In the genomic region with DNA sequence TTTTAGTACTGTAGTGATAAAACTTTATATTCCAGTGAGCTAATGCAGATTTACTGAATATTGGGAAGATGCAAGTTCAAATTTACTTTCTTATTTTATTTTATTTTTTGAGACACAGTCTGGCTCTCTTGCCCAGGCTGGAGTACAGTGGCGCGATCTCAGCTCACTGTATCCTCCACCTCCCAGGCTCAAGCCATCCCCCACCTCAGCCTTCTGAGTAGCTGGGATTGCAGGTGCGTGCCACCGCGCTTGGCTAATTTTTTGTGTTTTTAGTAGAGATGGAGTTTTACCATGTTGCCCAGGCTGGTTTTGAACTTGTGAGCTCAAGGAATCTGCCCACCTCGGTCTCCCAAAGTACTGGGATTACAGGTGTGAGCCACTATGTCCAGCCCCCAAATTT, we compare ENCODE assay signal across 34 cellular contexts.
"Had no signal": no experiment of that assay in that cellular context is flagged by ENCODE, and none has a peak within 500 bp of the region (broad histone marks: within the 10 kb centered on the region; RNA-seq: fewer than 3 reads in every experiment).

No MANE protein-coding gene starts in this region.

- H3K27me3 ChIP-seq: adrenal gland, body of pancreas, cardiac muscle cell, colonic mucosa, foreskin keratinocyte, gastrocnemius medialis, heart left ventricle had no signal

- H3K27ac Mint-ChIP-seq: activated CD8-positive, alpha-beta memory T cell treated with anti-CD3 and anti-CD28 coated beads, Interleukin-2, amount 10 ng/mL, durations not matched to agents 7 days and 5 days; activated CD8-positive, alpha-beta T cell treated with anti-CD3 and anti-CD28 coated beads, Interleukin-2, amount 10 ng/mL, durations not matched to agents 7 days and 5 days; activated naive CD4-positive, alpha-beta T cell treated with anti-CD3 and anti-CD28 coated beads for 36 hours; activated naive CD8-positive, alpha-beta T cell treated with anti-CD3 and anti-CD28 coated beads, Interleukin-2, amount 50 U/mL, for 24 hours; activated T-helper 1 cell treated with anti-CD3 and anti-CD28 coated beads, Interleukin-12 subunit alpha, Interleukin-12 subunit beta, Interleukin-2, Interleukin-4 antibody, amounts not matched to agents 30 ng/mL and 10 ng/mL and 1 ng/mL, durations not matched to agents 14 hours and 24 hours and 36 hours; activated T-helper 2 cell treated with anti-CD3 and anti-CD28 coated beads, Interferon-gamma antibody, Interleukin-2, Interleukin-4, amounts not matched to agents 10 μg/mL and 5 μg/mL and 100 μg/mL, durations not matched to agents 14 hours and 24 hours and 36 hours had no signal

- H3K36me3 ChIP-seq: colonic mucosa had no signal

- H3K4me3 ChIP-seq: adrenal gland, body of pancreas, cardiac muscle cell, colonic mucosa, gastrocnemius medialis, heart left ventricle had no signal

- H3K4me1 ChIP-seq: colonic mucosa, foreskin keratinocyte had no signal

- DNase-seq: activated CD4-positive, alpha-beta memory T cell treated with anti-CD3 and anti-CD28 coated beads for 36 hours; activated CD4-positive, alpha-beta T cell treated with anti-CD3 and anti-CD28 coated beads for 36 hours; activated CD4-positive, alpha-beta T cell treated with anti-CD3 and anti-CD28 coated beads, Interleukin-2, amount 10 ng/mL, durations not matched to agents 24 days and 14 days; activated CD4-positive, CD25-positive, alpha-beta regulatory T cell; activated CD4-positive, CD25-positive, alpha-beta regulatory T cell treated with anti-CD3 and anti-CD28 coated beads, Interleukin-2, amount 50 U/mL, for 72 hours; activated CD8-positive, alpha-beta memory T cell treated with anti-CD3 and anti-CD28 coated beads, Interleukin-2, amount 10 ng/mL, durations not matched to agents 7 days and 5 days; activated CD8-positive, alpha-beta memory T cell treated with anti-CD3 and anti-CD28 coated beads, Interleukin-2, amount 50 U/mL, for 4 hours; activated CD8-positive, alpha-beta T cell treated with anti-CD3 and anti-CD28 coated beads, Interleukin-2, amount 10 ng/mL, durations not matched to agents 7 days and 5 days; activated effector memory CD4-positive, alpha-beta T cell treated with anti-CD3 and anti-CD28 coated beads, Interleukin-2, amount 50 U/mL, for 16 hours; activated naive CD4-positive, alpha-beta T cell treated with anti-CD3 and anti-CD28 coated beads for 36 hours; activated naive CD8-positive, alpha-beta T cell treated with anti-CD3 and anti-CD28 coated beads for 36 hours; activated naive CD8-positive, alpha-beta T cell treated with anti-CD3 and anti-CD28 coated beads, Interleukin-2, amount 50 U/mL, for 24 hours; activated T-cell treated with anti-CD3 and anti-CD28 coated beads, Interleukin-2, amount 50 U/mL, for 1 hour; activated T-cell treated with anti-CD3 and anti-CD28 coated beads, Interleukin-2, amount 50 U/mL, for 48 hours; amygdala; aorta; body of pancreas; central memory CD4-positive, alpha-beta T cell; cerebellar nuclear complex; colonic mucosa; effector CD8-positive, alpha-beta T cell; endodermal cell; foreskin keratinocyte; gastrocnemius medialis; glutamatergic neuron; heart left ventricle; T-helper 1 cell; T-helper 2 cell had no signal

- H3K27ac ChIP-seq: adrenal gland, body of pancreas, cardiac muscle cell, colonic mucosa, foreskin keratinocyte, gastrocnemius medialis, heart left ventricle had no signal

- H3K9me3 ChIP-seq: adrenal gland, body of pancreas, colonic mucosa, gastrocnemius medialis, heart left ventricle had no signal

- ATAC-seq: activated CD4-positive, alpha-beta T cell treated with anti-CD3 and anti-CD28 coated beads for 36 hours; activated CD8-positive, alpha-beta memory T cell treated with anti-CD3 and anti-CD28 coated beads, Interleukin-2, amount 10 ng/mL, durations not matched to agents 7 days and 5 days; activated CD8-positive, alpha-beta T cell treated with anti-CD3 and anti-CD28 coated beads, Interleukin-2, amount 10 ng/mL, durations not matched to agents 7 days and 5 days; activated naive CD8-positive, alpha-beta T cell treated with anti-CD3 and anti-CD28 coated beads, Interleukin-2, amount 50 U/mL, for 24 hours; body of pancreas; esophagus mucosa; foreskin keratinocyte; gastrocnemius medialis; heart left ventricle had no signal

- H3K9me3 Mint-ChIP-seq: activated CD4-positive, alpha-beta memory T cell treated with anti-CD3 and anti-CD28 coated beads for 36 hours; activated CD4-positive, alpha-beta T cell treated with anti-CD3 and anti-CD28 coated beads, Interleukin-2, amount 10 ng/mL, durations not matched to agents 24 days and 14 days; activated naive CD4-positive, alpha-beta T cell treated with anti-CD3 and anti-CD28 coated beads for 36 hours; activated naive CD4-positive, alpha-beta T cell treated with anti-CD3 and anti-CD28 coated beads, Interleukin-2, amount 50 U/mL, for 24 hours; activated naive CD8-positive, alpha-beta T cell treated with anti-CD3 and anti-CD28 coated beads for 36 hours; activated naive CD8-positive, alpha-beta T cell treated with anti-CD3 and anti-CD28 coated beads, Interleukin-2, amount 50 U/mL, for 24 hours; activated T-helper 1 cell treated with anti-CD3 and anti-CD28 coated beads, Interleukin-12 subunit alpha, Interleukin-12 subunit beta, Interleukin-2, Interleukin-4 antibody, amounts not matched to agents 30 ng/mL and 10 ng/mL and 1 ng/mL, durations not matched to agents 14 hours and 24 hours and 36 hours; activated T-helper 2 cell treated with anti-CD3 and anti-CD28 coated beads, Interferon-gamma antibody, Interleukin-2, Interleukin-4, amounts not matched to agents 10 μg/mL and 5 μg/mL and 100 μg/mL, durations not matched to agents 14 hours and 24 hours and 36 hours; endodermal cell had no signal

- H3K4me3 Mint-ChIP-seq: activated CD4-positive, alpha-beta memory T cell treated with anti-CD3 and anti-CD28 coated beads for 36 hours; activated CD4-positive, alpha-beta T cell treated with anti-CD3 and anti-CD28 coated beads for 36 hours; activated CD4-positive, alpha-beta T cell treated with anti-CD3 and anti-CD28 coated beads, Interleukin-2, amount 10 ng/mL, durations not matched to agents 24 days and 14 days; activated CD8-positive, alpha-beta memory T cell treated with anti-CD3 and anti-CD28 coated beads, Interleukin-2, amount 10 ng/mL, durations not matched to agents 7 days and 5 days; activated CD8-positive, alpha-beta T cell treated with anti-CD3 and anti-CD28 coated beads, Interleukin-2, amount 10 ng/mL, durations not matched to agents 7 days and 5 days; activated naive CD4-positive, alpha-beta T cell treated with anti-CD3 and anti-CD28 coated beads for 36 hours; activated naive CD4-positive, alpha-beta T cell treated with anti-CD3 and anti-CD28 coated beads, Interleukin-2, amount 50 U/mL, for 24 hours; activated naive CD8-positive, alpha-beta T cell treated with anti-CD3 and anti-CD28 coated beads for 36 hours; activated naive CD8-positive, alpha-beta T cell treated with anti-CD3 and anti-CD28 coated beads, Interleukin-2, amount 50 U/mL, for 24 hours; activated T-helper 1 cell treated with anti-CD3 and anti-CD28 coated beads, Interleukin-12 subunit alpha, Interleukin-12 subunit beta, Interleukin-2, Interleukin-4 antibody, amounts not matched to agents 30 ng/mL and 10 ng/mL and 1 ng/mL, durations not matched to agents 14 hours and 24 hours and 36 hours; endodermal cell had no signal

- H3K27me3 Mint-ChIP-seq: activated CD4-positive, alpha-beta memory T cell treated with anti-CD3 and anti-CD28 coated beads for 36 hours; activated CD4-positive, alpha-beta T cell treated with anti-CD3 and anti-CD28 coated beads for 36 hours; activated CD4-positive, alpha-beta T cell treated with anti-CD3 and anti-CD28 coated beads, Interleukin-2, amount 10 ng/mL, durations not matched to agents 24 days and 14 days; activated CD8-positive, alpha-beta memory T cell treated with anti-CD3 and anti-CD28 coated beads, Interleukin-2, amount 10 ng/mL, durations not matched to agents 7 days and 5 days; activated naive CD4-positive, alpha-beta T cell treated with anti-CD3 and anti-CD28 coated beads, Interleukin-2, amount 50 U/mL, for 24 hours; activated naive CD8-positive, alpha-beta T cell treated with anti-CD3 and anti-CD28 coated beads for 36 hours; activated naive CD8-positive, alpha-beta T cell treated with anti-CD3 and anti-CD28 coated beads, Interleukin-2, amount 50 U/mL, for 24 hours had no signal
